ENCODE assay signal across 1 cellular context in the genomic region with DNA sequence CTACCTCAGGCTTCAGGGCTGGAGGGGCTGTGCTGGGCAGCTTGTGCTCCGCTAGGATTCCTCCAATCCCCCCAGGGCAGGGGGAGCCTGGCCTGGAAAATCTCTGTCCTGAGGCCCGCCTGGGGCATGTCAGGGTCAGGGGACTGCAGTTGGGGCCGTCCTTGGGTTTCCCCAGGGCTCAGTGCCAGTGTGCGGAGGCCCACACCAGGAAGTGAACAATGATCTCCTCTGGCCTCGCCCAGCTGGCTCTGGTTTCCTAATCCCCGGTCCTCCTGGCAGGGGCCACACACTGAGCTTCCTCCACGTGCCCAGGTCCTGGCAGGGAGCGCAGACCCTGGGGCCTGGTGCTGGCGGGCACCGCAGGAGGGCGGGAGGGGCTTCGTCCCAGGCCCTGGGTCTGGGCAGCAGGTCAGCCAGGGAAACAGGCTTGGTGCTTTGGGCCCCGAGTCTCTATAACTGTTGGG.
TF ChIP-seq lines count a peak whose summit lies in the region.

No MANE protein-coding gene starts in this region.

TF ChIP-seq in HepG2, 621 proteins besides CTCF, POLR2A, EP300 and RAD21 (continued from another document and continues in another):
- TF ChIP-seq, protein P1, sequence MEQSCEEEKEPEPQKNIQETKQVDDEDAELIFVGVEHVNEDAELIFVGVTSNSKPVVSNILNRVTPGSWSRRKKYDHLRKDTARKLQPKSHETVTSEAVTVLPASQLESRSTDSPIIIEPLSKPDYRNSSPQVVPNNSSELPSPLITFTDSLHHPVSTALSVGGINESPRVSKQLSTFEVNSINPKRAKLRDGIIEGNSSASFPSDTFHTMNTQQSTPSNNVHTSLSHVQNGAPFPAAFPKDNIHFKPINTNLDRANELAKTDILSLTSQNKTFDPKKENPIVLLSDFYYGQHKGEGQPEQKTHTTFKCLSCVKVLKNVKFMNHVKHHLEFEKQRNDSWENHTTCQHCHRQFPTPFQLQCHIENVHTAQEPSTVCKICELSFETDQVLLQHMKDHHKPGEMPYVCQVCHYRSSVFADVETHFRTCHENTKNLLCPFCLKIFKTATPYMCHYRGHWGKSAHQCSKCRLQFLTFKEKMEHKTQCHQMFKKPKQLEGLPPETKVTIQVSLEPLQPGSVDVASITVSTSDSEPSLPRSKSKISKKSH (CRISPR knock-in tag; IDR thresholded peaks at IDR 0.05; ENCODE audit: borderline replicate concordance) = no peak
- TF ChIP-seq, protein P2, sequence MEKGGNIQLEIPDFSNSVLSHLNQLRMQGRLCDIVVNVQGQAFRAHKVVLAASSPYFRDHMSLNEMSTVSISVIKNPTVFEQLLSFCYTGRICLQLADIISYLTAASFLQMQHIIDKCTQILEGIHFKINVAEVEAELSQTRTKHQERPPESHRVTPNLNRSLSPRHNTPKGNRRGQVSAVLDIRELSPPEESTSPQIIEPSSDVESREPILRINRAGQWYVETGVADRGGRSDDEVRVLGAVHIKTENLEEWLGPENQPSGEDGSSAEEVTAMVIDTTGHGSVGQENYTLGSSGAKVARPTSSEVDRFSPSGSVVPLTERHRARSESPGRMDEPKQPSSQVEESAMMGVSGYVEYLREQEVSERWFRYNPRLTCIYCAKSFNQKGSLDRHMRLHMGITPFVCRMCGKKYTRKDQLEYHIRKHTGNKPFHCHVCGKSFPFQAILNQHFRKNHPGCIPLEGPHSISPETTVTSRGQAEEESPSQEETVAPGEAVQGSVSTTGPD (CRISPR knock-in tag; IDR thresholded peaks at IDR 0.05) = no peak
- TF ChIP-seq, protein P3, sequence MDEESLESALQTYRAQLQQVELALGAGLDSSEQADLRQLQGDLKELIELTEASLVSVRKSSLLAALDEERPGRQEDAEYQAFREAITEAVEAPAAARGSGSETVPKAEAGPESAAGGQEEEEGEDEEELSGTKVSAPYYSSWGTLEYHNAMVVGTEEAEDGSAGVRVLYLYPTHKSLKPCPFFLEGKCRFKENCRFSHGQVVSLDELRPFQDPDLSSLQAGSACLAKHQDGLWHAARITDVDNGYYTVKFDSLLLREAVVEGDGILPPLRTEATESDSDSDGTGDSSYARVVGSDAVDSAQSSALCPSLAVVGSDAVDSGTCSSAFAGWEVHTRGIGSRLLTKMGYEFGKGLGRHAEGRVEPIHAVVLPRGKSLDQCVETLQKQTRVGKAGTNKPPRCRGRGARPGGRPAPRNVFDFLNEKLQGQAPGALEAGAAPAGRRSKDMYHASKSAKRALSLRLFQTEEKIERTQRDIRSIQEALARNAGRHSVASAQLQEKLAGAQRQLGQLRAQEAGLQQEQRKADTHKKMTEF (CRISPR knock-in tag; IDR thresholded peaks at IDR 0.05) = no peak; the same call in 1 of the 2 replicates
- TF ChIP-seq, protein P4, sequence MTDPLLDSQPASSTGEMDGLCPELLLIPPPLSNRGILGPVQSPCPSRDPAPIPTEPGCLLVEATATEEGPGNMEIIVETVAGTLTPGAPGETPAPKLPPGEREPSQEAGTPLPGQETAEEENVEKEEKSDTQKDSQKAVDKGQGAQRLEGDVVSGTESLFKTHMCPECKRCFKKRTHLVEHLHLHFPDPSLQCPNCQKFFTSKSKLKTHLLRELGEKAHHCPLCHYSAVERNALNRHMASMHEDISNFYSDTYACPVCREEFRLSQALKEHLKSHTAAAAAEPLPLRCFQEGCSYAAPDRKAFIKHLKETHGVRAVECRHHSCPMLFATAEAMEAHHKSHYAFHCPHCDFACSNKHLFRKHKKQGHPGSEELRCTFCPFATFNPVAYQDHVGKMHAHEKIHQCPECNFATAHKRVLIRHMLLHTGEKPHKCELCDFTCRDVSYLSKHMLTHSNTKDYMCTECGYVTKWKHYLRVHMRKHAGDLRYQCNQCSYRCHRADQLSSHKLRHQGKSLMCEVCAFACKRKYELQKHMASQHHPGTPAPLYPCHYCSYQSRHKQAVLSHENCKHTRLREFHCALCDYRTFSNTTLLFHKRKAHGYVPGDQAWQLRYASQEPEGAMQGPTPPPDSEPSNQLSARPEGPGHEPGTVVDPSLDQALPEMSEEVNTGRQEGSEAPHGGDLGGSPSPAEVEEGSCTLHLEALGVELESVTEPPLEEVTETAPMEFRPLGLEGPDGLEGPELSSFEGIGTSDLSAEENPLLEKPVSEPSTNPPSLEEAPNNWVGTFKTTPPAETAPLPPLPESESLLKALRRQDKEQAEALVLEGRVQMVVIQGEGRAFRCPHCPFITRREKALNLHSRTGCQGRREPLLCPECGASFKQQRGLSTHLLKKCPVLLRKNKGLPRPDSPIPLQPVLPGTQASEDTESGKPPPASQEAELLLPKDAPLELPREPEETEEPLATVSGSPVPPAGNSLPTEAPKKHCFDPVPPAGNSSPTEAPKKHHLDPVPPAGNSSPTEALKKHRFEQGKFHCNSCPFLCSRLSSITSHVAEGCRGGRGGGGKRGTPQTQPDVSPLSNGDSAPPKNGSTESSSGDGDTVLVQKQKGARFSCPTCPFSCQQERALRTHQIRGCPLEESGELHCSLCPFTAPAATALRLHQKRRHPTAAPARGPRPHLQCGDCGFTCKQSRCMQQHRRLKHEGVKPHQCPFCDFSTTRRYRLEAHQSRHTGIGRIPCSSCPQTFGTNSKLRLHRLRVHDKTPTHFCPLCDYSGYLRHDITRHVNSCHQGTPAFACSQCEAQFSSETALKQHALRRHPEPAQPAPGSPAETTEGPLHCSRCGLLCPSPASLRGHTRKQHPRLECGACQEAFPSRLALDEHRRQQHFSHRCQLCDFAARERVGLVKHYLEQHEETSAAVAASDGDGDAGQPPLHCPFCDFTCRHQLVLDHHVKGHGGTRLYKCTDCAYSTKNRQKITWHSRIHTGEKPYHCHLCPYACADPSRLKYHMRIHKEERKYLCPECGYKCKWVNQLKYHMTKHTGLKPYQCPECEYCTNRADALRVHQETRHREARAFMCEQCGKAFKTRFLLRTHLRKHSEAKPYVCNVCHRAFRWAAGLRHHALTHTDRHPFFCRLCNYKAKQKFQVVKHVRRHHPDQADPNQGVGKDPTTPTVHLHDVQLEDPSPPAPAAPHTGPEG (CRISPR knock-in tag; IDR thresholded peaks at IDR 0.05) = no peak
- TF ChIP-seq TGIF2 (CRISPR knock-in tag; IDR thresholded peaks at IDR 0.05) (no peak), FOXK2 (IDR thresholded peaks at IDR 0.05) (no peak), HHEX (CRISPR knock-in tag; IDR thresholded peaks at IDR 0.05) (no peak), TEAD3 (CRISPR knock-in tag; optimal IDR thresholded peaks at IDR 0.05; ENCODE audit: borderline replicate concordance) (no peak), ZNF607 (CRISPR knock-in tag; IDR thresholded peaks at IDR 0.05; ENCODE audit: borderline replicate concordance) (no peak), ZSCAN29 (CRISPR knock-in tag; conservative IDR thresholded peaks at IDR 0.05) (no peak), GPN1 (CRISPR knock-in tag; IDR thresholded peaks at IDR 0.05; ENCODE audit: borderline replicate concordance) (no peak), ELF1 (CRISPR knock-in tag; IDR thresholded peaks at IDR 0.05) (peak; percentile 86), SIN3B (IDR thresholded peaks at IDR 0.05; ENCODE audit: low read length) (no peak), DR1 (CRISPR knock-in tag; IDR thresholded peaks at IDR 0.05) (no peak), ZNF160 (CRISPR knock-in tag; IDR thresholded peaks at IDR 0.05) (no peak), CEBPB (IDR thresholded peaks at IDR 0.05; ENCODE audit: borderline replicate concordance, low read depth, low read length) (no peak), HIVEP1 (CRISPR knock-in tag; IDR thresholded peaks at IDR 0.05) (peak; percentile 36; the same call in 1 of the 2 replicates), SOX13 (IDR thresholded peaks at IDR 0.05) (no peak), SOX13 (CRISPR knock-in tag; conservative IDR thresholded peaks at IDR 0.05 in 1 of 2, IDR thresholded peaks at IDR 0.05 in 1 of 2) (0 out of 4 replicates have a peak, but pooled peaks of 1 of the 2 experiments have one; percentile 25), U2AF2 (IDR thresholded peaks at IDR 0.05; ENCODE audit: low read depth, low read length) (no peak), IRF2 (CRISPR knock-in tag; IDR thresholded peaks at IDR 0.05) (no peak), TARDBP (CRISPR knock-in tag; IDR thresholded peaks at IDR 0.05) (no peak), ZFYVE20 (CRISPR knock-in tag; IDR thresholded peaks at IDR 0.05; ENCODE audit: borderline replicate concordance, low read depth) (no peak), JUND (CRISPR knock-in tag; IDR thresholded peaks at IDR 0.05) (no peak), PHF21A (CRISPR knock-in tag; IDR thresholded peaks at IDR 0.05) (0 out of 2 replicates have a peak, but pooled peaks have one; percentile 21), FOXM1 (CRISPR knock-in tag; IDR thresholded peaks at IDR 0.05) (no peak), ZNF839 (CRISPR knock-in tag; IDR thresholded peaks at IDR 0.05; ENCODE audit: borderline replicate concordance) (no peak), NONO (IDR thresholded peaks at IDR 0.05) (no peak), NONO (CRISPR knock-in tag; conservative IDR thresholded peaks at IDR 0.05) (no peak), ZNF543 (CRISPR knock-in tag; IDR thresholded peaks at IDR 0.05) (no peak)
- TF ChIP-seq, protein P5, sequence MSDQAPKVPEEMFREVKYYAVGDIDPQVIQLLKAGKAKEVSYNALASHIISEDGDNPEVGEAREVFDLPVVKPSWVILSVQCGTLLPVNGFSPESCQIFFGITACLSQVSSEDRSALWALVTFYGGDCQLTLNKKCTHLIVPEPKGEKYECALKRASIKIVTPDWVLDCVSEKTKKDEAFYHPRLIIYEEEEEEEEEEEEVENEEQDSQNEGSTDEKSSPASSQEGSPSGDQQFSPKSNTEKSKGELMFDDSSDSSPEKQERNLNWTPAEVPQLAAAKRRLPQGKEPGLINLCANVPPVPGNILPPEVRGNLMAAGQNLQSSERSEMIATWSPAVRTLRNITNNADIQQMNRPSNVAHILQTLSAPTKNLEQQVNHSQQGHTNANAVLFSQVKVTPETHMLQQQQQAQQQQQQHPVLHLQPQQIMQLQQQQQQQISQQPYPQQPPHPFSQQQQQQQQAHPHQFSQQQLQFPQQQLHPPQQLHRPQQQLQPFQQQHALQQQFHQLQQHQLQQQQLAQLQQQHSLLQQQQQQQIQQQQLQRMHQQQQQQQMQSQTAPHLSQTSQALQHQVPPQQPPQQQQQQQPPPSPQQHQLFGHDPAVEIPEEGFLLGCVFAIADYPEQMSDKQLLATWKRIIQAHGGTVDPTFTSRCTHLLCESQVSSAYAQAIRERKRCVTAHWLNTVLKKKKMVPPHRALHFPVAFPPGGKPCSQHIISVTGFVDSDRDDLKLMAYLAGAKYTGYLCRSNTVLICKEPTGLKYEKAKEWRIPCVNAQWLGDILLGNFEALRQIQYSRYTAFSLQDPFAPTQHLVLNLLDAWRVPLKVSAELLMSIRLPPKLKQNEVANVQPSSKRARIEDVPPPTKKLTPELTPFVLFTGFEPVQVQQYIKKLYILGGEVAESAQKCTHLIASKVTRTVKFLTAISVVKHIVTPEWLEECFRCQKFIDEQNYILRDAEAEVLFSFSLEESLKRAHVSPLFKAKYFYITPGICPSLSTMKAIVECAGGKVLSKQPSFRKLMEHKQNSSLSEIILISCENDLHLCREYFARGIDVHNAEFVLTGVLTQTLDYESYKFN (CRISPR knock-in tag; conservative IDR thresholded peaks at IDR 0.05) = peak; percentile 46
- TF ChIP-seq, protein P6, sequence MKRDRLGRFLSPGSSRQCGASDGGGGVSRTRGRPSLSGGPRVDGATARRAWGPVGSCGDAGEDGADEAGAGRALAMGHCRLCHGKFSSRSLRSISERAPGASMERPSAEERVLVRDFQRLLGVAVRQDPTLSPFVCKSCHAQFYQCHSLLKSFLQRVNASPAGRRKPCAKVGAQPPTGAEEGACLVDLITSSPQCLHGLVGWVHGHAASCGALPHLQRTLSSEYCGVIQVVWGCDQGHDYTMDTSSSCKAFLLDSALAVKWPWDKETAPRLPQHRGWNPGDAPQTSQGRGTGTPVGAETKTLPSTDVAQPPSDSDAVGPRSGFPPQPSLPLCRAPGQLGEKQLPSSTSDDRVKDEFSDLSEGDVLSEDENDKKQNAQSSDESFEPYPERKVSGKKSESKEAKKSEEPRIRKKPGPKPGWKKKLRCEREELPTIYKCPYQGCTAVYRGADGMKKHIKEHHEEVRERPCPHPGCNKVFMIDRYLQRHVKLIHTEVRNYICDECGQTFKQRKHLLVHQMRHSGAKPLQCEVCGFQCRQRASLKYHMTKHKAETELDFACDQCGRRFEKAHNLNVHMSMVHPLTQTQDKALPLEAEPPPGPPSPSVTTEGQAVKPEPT (CRISPR knock-in tag; IDR thresholded peaks at IDR 0.05; ENCODE audit: low read depth) = no peak
- TF ChIP-seq, protein P7, sequence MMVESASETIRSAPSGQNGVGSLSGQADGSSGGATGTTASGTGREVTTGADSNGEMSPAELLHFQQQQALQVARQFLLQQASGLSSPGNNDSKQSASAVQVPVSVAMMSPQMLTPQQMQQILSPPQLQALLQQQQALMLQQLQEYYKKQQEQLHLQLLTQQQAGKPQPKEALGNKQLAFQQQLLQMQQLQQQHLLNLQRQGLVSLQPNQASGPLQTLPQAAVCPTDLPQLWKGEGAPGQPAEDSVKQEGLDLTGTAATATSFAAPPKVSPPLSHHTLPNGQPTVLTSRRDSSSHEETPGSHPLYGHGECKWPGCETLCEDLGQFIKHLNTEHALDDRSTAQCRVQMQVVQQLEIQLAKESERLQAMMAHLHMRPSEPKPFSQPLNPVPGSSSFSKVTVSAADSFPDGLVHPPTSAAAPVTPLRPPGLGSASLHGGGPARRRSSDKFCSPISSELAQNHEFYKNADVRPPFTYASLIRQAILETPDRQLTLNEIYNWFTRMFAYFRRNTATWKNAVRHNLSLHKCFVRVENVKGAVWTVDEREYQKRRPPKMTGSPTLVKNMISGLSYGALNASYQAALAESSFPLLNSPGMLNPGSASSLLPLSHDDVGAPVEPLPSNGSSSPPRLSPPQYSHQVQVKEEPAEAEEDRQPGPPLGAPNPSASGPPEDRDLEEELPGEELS (CRISPR knock-in tag; IDR thresholded peaks at IDR 0.05) = no peak
- TF ChIP-seq, protein P8, sequence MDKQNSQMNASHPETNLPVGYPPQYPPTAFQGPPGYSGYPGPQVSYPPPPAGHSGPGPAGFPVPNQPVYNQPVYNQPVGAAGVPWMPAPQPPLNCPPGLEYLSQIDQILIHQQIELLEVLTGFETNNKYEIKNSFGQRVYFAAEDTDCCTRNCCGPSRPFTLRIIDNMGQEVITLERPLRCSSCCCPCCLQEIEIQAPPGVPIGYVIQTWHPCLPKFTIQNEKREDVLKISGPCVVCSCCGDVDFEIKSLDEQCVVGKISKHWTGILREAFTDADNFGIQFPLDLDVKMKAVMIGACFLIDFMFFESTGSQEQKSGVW (CRISPR knock-in tag; IDR thresholded peaks at IDR 0.05; ENCODE audit: borderline replicate concordance) = no peak
- TF ChIP-seq, protein P9, sequence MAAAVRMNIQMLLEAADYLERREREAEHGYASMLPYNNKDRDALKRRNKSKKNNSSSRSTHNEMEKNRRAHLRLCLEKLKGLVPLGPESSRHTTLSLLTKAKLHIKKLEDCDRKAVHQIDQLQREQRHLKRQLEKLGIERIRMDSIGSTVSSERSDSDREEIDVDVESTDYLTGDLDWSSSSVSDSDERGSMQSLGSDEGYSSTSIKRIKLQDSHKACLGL (CRISPR knock-in tag; IDR thresholded peaks at IDR 0.05) = no peak
- TF ChIP-seq, protein P10, sequence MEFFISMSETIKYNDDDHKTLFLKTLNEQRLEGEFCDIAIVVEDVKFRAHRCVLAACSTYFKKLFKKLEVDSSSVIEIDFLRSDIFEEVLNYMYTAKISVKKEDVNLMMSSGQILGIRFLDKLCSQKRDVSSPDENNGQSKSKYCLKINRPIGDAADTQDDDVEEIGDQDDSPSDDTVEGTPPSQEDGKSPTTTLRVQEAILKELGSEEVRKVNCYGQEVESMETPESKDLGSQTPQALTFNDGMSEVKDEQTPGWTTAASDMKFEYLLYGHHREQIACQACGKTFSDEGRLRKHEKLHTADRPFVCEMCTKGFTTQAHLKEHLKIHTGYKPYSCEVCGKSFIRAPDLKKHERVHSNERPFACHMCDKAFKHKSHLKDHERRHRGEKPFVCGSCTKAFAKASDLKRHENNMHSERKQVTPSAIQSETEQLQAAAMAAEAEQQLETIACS (CRISPR knock-in tag; IDR thresholded peaks at IDR 0.05) = no peak
- TF ChIP-seq, protein P11, sequence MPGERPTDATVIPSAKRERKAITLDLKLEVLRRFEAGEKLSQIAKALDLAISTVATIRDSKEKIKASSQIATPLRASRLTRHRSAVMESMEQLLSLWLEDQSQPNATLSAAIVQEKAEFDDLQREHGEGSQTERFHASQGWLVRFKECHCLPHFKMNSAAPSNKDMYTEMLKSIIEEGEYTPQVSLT (CRISPR knock-in tag; IDR thresholded peaks at IDR 0.05; ENCODE audit: borderline replicate concordance, low read depth) = no peak
